Comparison of ENCODE assay signal across 32 cellular contexts in the genomic region with DNA sequence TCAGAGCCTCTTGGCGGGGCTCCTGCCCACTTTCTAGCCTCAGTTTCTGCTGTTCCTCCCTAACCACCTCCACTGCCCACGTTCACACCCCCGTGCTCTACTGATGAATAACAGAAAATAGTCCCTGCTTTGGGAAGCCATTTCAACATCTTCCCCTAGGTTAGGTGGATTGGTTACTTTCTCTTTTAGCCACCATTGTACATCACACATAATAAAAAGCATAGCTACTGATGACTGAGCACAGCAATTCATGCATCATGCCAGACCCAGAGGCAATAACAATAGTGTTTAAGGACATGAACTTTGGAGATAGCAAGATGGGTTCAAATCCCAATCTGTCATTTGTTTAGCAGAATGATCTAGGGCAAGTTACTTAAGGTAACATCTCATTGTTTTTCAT.
"Had no signal": no experiment of that assay in that cellular context is flagged by ENCODE, and none has a peak within 500 bp of the region (broad histone marks: within the 10 kb centered on the region; RNA-seq: fewer than 3 reads in every experiment).

No MANE protein-coding gene starts in this region.

- H3K9me3 Mint-ChIP-seq: immature natural killer cell; stimulated activated naive B cell treated with anti-CD40 and anti-IgM and Interleukin-4, amounts not matched to agents 10 μg/mL and 1 μg/mL and 100 μg/mL, for 72 hours; WTC11 had no signal

- H3K9me3 ChIP-seq: body of pancreas, esophagus muscularis mucosa, heart left ventricle, pancreas, prostate gland, sigmoid colon, SK-N-SH, testis had no signal

- H3K4me1 ChIP-seq: body of pancreas, foreskin keratinocyte, pancreas, prostate gland, sigmoid colon had no signal

- H3K27me3 ChIP-seq: body of pancreas, esophagus muscularis mucosa, heart left ventricle, pancreas, sigmoid colon, testis had no signal

- H3K9ac ChIP-seq: SK-N-SH had no signal

- H3K4me1 Mint-ChIP-seq: stimulated activated naive B cell treated with anti-CD40 and anti-IgM and Interleukin-4, amounts not matched to agents 10 μg/mL and 1 μg/mL and 100 μg/mL, for 72 hours; T-helper 17 cell; WTC11 had no signal

- H3K27me3 Mint-ChIP-seq: T-helper 17 cell had no signal

- H3K27ac Mint-ChIP-seq: stimulated activated naive B cell treated with anti-CD40 and anti-IgM and Interleukin-4, amounts not matched to agents 10 μg/mL and 1 μg/mL and 100 μg/mL, for 72 hours; T-helper 17 cell; WTC11 had no signal

- H3K27ac ChIP-seq: body of pancreas, esophagus muscularis mucosa, foreskin keratinocyte, heart left ventricle, pancreas, prostate gland, sigmoid colon, testis had no signal

- DNase-seq: activated CD4-positive, alpha-beta T cell treated with anti-CD3 and anti-CD28 coated beads for 1 hour; activated CD4-positive, alpha-beta T cell treated with anti-CD3 and anti-CD28 coated beads, Interleukin-2, amount 50 U/mL, for 1 hour; activated gamma-delta T cell treated with Interleukin-2 at 50 U/mL for 16 hours; activated naive CD4-positive, alpha-beta T cell treated with anti-CD3 and anti-CD28 coated beads, Interleukin-2, amount 50 U/mL, for 16 hours; aorta; body of pancreas; dermis blood vessel endothelial cell; effector CD4-positive, alpha-beta T cell; foreskin keratinocyte; heart left ventricle; hypothalamus; immature natural killer cell; kidney; left colon; mammary epithelial cell; nucleus accumbens; pancreas; sigmoid colon; SK-N-SH; small intestine; stimulated activated CD4-positive, alpha-beta T cell treated with anti-CD3 and anti-CD28 coated beads, Interleukin-1b, Interleukin-23, amount 100 ng/mL, for 48 hours; stimulated activated CD4-positive, alpha-beta T cell treated with anti-CD3 and anti-CD28 coated beads, Interleukin-4, amount 100 ng/mL, for 4 hours; stimulated activated CD8-positive, alpha-beta memory T cell treated with anti-CD3 and anti-CD28 coated beads, Interleukin-4, amount 100 ng/mL, for 48 hours; stimulated activated naive B cell treated with anti-CD40 and anti-IgM and Interleukin-4, amounts not matched to agents 10 μg/mL and 1 μg/mL and 100 μg/mL, for 72 hours; SW 1271; T-helper 17 cell; T1000; testis; trophoblast cell had no signal

- H3K4me2 ChIP-seq: SK-N-SH had no signal

- H3K4me3 Mint-ChIP-seq: stimulated activated naive B cell treated with anti-CD40 and anti-IgM and Interleukin-4, amounts not matched to agents 10 μg/mL and 1 μg/mL and 100 μg/mL, for 72 hours; T-helper 17 cell; WTC11 had no signal

- H3K36me3 Mint-ChIP-seq: stimulated activated naive B cell treated with anti-CD40 and anti-IgM and Interleukin-4, amounts not matched to agents 10 μg/mL and 1 μg/mL and 100 μg/mL, for 72 hours; WTC11 had no signal

- H3K36me3 ChIP-seq: esophagus muscularis mucosa, pancreas, prostate gland had no signal

- ATAC-seq: body of pancreas; foreskin keratinocyte; heart left ventricle; left colon; pancreas; stimulated activated naive B cell treated with anti-CD40 and anti-IgM and Interleukin-4, amounts not matched to agents 10 μg/mL and 1 μg/mL and 100 μg/mL, for 72 hours; T-helper 17 cell; WTC11 had no signal

- H3K4me3 ChIP-seq: body of pancreas, esophagus muscularis mucosa, heart left ventricle, pancreas, prostate gland, sigmoid colon, testis had no signal
